8 cellular contexts compared by ENCODE assay signal in genomic region chr13:50511877-50512332, GRCh38.
DNase-seq lines count a peak whose midpoint lies in the region; ATAC-seq, FAIRE-seq and TF ChIP-seq lines count a peak whose summit lies in the region.

No MANE protein-coding gene starts in this region.

- TF ChIP-seq EP300 in HepG2 (IDR thresholded peaks at IDR 0.05; ENCODE audit: low read depth in 2 of 2, low read length in 2 of 2) (no peak), HepG2 (CRISPR knock-in tag; IDR thresholded peaks at IDR 0.05; ENCODE audit: borderline replicate concordance) (no peak)

- no peak for TF ChIP-seq POLR2A in HepG2 (IDR thresholded peaks at IDR 0.05; ENCODE audit: insufficient read depth in 1 of 2, low read depth in 2 of 2, low read length in 2 of 2)

- H2AFZ ChIP-seq in HepG2 (ENCODE audit: low read length): no peak overlapping the region

- CTCF ChIA-PET in HepG2 (lab: Yijun Ruan, JAX; ENCODE audit: low intra/inter-chr PET ratio, low total read pairs): no interaction called here

- peak overlapping the region; percentile 76 for H3K27ac ChIP-seq in HepG2 (ENCODE audit: extremely low read length, insufficient read depth, low read length)

- DNase-seq in SIG-M5 (lab: John Stamatoyannopoulos, UW) (peak; percentile 63), HepG2 (ENCODE audit: low spot score) (peak; percentile 43), left lobe of liver (ENCODE audit: low spot score) (no peak), chondrocyte (ENCODE audit: low spot score) (no peak), 8988T (no peak)
- DNase-seq in stimulated activated CD4-positive, alpha-beta T cell treated with anti-CD3 and anti-CD28 coated beads, Interleukin-2, amount 100 ng/mL, for 48 hours: no peak

- peak overlapping the region; percentile 36 to 71 (median 62); a peak in 5 of 6 replicates for H3K4me3 ChIP-seq in HepG2 (replicated peaks in 1 of 3; ENCODE audit: insufficient read depth in 1 of 3, low read depth in 2 of 3, low read length in 3 of 3)

- in situ Hi-C loops in HepG2 (cut with HindIII; ENCODE audit: extremely low pct_ligation_motif_present, low pct_unique_long_range_greater_than_20kb): no loop called here

- no peak for FAIRE-seq in HepG2 (lab: Jason Lieb, UNC)

- H3K9me3 ChIP-seq in HepG2 (ENCODE audit: low read length): no peaks in the 10 kb centered on the region

- H3K27me3 Mint-ChIP-seq in chondrocyte (ENCODE audit: low read depth): no peaks in the 10 kb centered on the region

- no peaks in the 10 kb centered on the region for H3K36me3 Mint-ChIP-seq in chondrocyte (ENCODE audit: low read depth)

- no peaks in the 10 kb centered on the region for H3K36me3 ChIP-seq in HepG2 (replicated peaks in 1 of 2; ENCODE audit: control insufficient read depth in 1 of 2, insufficient read depth in 2 of 2, low read length in 2 of 2)

- POLR2A ChIA-PET in HepG2 (lab: Yijun Ruan, JAX): no interaction called here

- H3K79me2 ChIP-seq in HepG2 (ENCODE audit: insufficient read depth, low read length): no peaks in the 10 kb centered on the region

- H3K4me3 Mint-ChIP-seq in chondrocyte (ENCODE audit: unreplicated experiment): no peak overlapping the region

- H3K4me1 ChIP-seq in HepG2 (ENCODE audit: insufficient read depth, low read length): peaks cover 63% of the 10 kb centered on the region

- H3K9ac ChIP-seq in HepG2 (ENCODE audit: insufficient read depth, low read depth, low read length): peak overlapping the region; percentile 55

- intact Hi-C loops in HepG2 (cut with micrococcal nuclease; ENCODE audit: unreplicated experiment): loop anchor here (5.0 kb wide), 1 partner anchor 430 kb away; no protein-coding TSS in a partner anchor

- peaks cover 5% of the 10 kb centered on the region for H3K9me3 Mint-ChIP-seq in chondrocyte (ENCODE audit: low read depth)

- H3K4me1 Mint-ChIP-seq in chondrocyte (ENCODE audit: low read depth): no peaks in the 10 kb centered on the region

- no TSS peak for BruUV-seq in HepG2 (replicated peaks; lab: Mats Ljungman, UMichigan)

- no peak overlapping the region for H3K27ac Mint-ChIP-seq in chondrocyte (ENCODE audit: unreplicated experiment)

- 35% methylated on average over 4 of the region's 4 CpGs for WGBS in HepG2 (ENCODE audit: low lambda C conversion rate)

- H3K27me3 ChIP-seq in HepG2 (ENCODE audit: control insufficient read depth in 1 of 2, insufficient read depth in 2 of 2, low read length in 2 of 2): no peaks in the 10 kb centered on the region

- H3K4me2 ChIP-seq in HepG2 (ENCODE audit: low read depth, low read length): peak overlapping the region; percentile 85

- TF ChIP-seq CTCF in HepG2 (CRISPR knock-in tag; IDR thresholded peaks at IDR 0.05) (no peak), chondrocyte (IDR thresholded peaks at IDR 0.05) (no peak)

- H4K20me1 ChIP-seq in HepG2 (ENCODE audit: insufficient read depth, low read length): no peaks in the 10 kb centered on the region

- no peak for TF ChIP-seq RAD21 in HepG2 (CRISPR knock-in tag; IDR thresholded peaks at IDR 0.05)

- peak; percentile 72 for ATAC-seq in GM18511 (IDR thresholded peaks at IDR 0.05; ENCODE audit: unreplicated experiment)
- peak; percentile 50 for ATAC-seq in HG02884 (IDR thresholded peaks at IDR 0.05; ENCODE audit: unreplicated experiment)
- ATAC-seq in HepG2: peak; percentile 64
- ATAC-seq in left lobe of liver: no peak

TF ChIP-seq in HepG2, 621 proteins besides CTCF, POLR2A, EP300 and RAD21 (continues in another document):
- TF ChIP-seq ARID5B (CRISPR knock-in tag; IDR thresholded peaks at IDR 0.05) (0 out of 2 replicates have a peak, but pooled peaks have one; percentile 31), HNRNPK (IDR thresholded peaks at IDR 0.05; ENCODE audit: low read depth, low read length, poor library complexity, severe bottlenecking) (no peak), HNF4G (IDR thresholded peaks at IDR 0.05; ENCODE audit: borderline replicate concordance, low read depth, low read length) (no peak), HNF4G (CRISPR knock-in tag; IDR thresholded peaks at IDR 0.05; ENCODE audit: borderline replicate concordance, low read depth) (no peak), GLI4 (CRISPR knock-in tag; IDR thresholded peaks at IDR 0.05; ENCODE audit: borderline replicate concordance) (no peak), MED8 (CRISPR knock-in tag; IDR thresholded peaks at IDR 0.05; ENCODE audit: insufficient replicate concordance) (no peak), ATF1 (CRISPR knock-in tag; IDR thresholded peaks at IDR 0.05) (no peak), LBX2 (CRISPR knock-in tag; IDR thresholded peaks at IDR 0.05; ENCODE audit: borderline replicate concordance) (no peak), ZNF784 (CRISPR knock-in tag; IDR thresholded peaks at IDR 0.05; ENCODE audit: borderline replicate concordance) (no peak), CHCHD3 (CRISPR knock-in tag; IDR thresholded peaks at IDR 0.05) (no peak), KLF15 (CRISPR knock-in tag; IDR thresholded peaks at IDR 0.05; ENCODE audit: borderline replicate concordance) (no peak), ZMYM3 (CRISPR knock-in tag; IDR thresholded peaks at IDR 0.05) (no peak), NFE2L2 (IDR thresholded peaks at IDR 0.05; ENCODE audit: low read length) (no peak), SNAPC5 (CRISPR knock-in tag; IDR thresholded peaks at IDR 0.05; ENCODE audit: borderline replicate concordance) (no peak), ZNF792 (CRISPR knock-in tag; IDR thresholded peaks at IDR 0.05) (no peak), KLF12 (CRISPR knock-in tag; IDR thresholded peaks at IDR 0.05; ENCODE audit: borderline replicate concordance) (no peak), SRSF9 (IDR thresholded peaks at IDR 0.05; ENCODE audit: borderline replicate concordance, insufficient read depth, low read depth, low read length, poor library complexity, severe bottlenecking) (no peak), CHD2 (IDR thresholded peaks at IDR 0.05; ENCODE audit: low read depth, low read length) (no peak), FLYWCH1 (CRISPR knock-in tag; IDR thresholded peaks at IDR 0.05) (no peak), ZNF281 (CRISPR knock-in tag; IDR thresholded peaks at IDR 0.05; ENCODE audit: borderline replicate concordance) (peak; percentile 15; the same call in 1 of the 2 replicates), NKX3-1 (CRISPR knock-in tag; IDR thresholded peaks at IDR 0.05) (no peak)

Comparison
In these comparisons a context has a peak if more than half of its experiments do, and no peak if none do; other contexts are left out.
1. DNase-seq: peak in SIG-M5 (single experiment) and HepG2 (single experiment); none in left lobe of liver (single experiment), chondrocyte (single experiment), 8988T (single experiment) and stimulated activated CD4-positive, alpha-beta T cell treated with anti-CD3 and anti-CD28 coated beads, Interleukin-2, amount 100 ng/mL, for 48 hours (0 of 2).